Comparison of ENCODE assay signal across 32 cellular contexts in genomic region chr5:3218916-3219650, GRCh38.
"Had no signal": no experiment of that assay in that cellular context is flagged by ENCODE, and none has a peak within 500 bp of the region (broad histone marks: within the 10 kb centered on the region; RNA-seq: fewer than 3 reads in every experiment).

No MANE protein-coding gene starts in this region.

- H3K4me3 Mint-ChIP-seq: activated B cell treated with CpG ODN at 0.5 μM for 24 hours; activated CD4-positive, alpha-beta memory T cell treated with anti-CD3 and anti-CD28 coated beads for 36 hours; activated naive CD4-positive, alpha-beta T cell treated with anti-CD3 and anti-CD28 coated beads, Interleukin-2, amount 10 ng/mL, durations not matched to agents 7 days and 5 days; activated naive CD8-positive, alpha-beta T cell; activated naive CD8-positive, alpha-beta T cell treated with anti-CD3 and anti-CD28 coated beads, Interleukin-2, amount 50 U/mL, for 24 hours; brain had no signal

- H3K27ac ChIP-seq: KMS-11, PC-9, RWPE1, VCaP had no signal

- DNase-seq: activated B cell treated with CpG ODN at 0.5 μM for 24 hours; activated CD4-positive, alpha-beta memory T cell treated with anti-CD3 and anti-CD28 coated beads for 36 hours; activated CD4-positive, alpha-beta T cell treated with anti-CD3 and anti-CD28 coated beads for 4 hours; activated CD4-positive, alpha-beta T cell treated with anti-CD3 and anti-CD28 coated beads, Interleukin-2, amount 50 U/mL, for 1 hour; activated CD4-positive, CD25-positive, alpha-beta regulatory T cell treated with anti-CD3 and anti-CD28 coated beads, Interleukin-2, amount 50 U/mL, for 72 hours; activated CD8-positive, alpha-beta memory T cell treated with anti-CD3 and anti-CD28 coated beads, Interleukin-2, amount 50 U/mL, for 4 hours; activated effector memory CD4-positive, alpha-beta T cell treated with Interleukin-2 at 50 U/mL for 16 hours; activated naive CD4-positive, alpha-beta T cell treated with anti-CD3 and anti-CD28 coated beads, Interleukin-2, amount 10 ng/mL, durations not matched to agents 7 days and 5 days; activated naive CD8-positive, alpha-beta T cell treated with anti-CD3 and anti-CD28 coated beads, Interleukin-2, amount 50 U/mL, for 24 hours; activated T-cell treated with anti-CD3 and anti-CD28 coated beads, Interleukin-2, amount 50 U/mL, for 48 hours; anterior cingulate cortex; NCI-H1092 treated with DMSO at 0.1 percent for 48 hours; NCI-H1417; NCI-H146; NCI-H187; NCI-H2081; NCI-H345; NCI-H524 treated with DMSO at 0.1 percent for 48 hours; NK-92 treated with Interleukin-12 subunit alpha and Interleukin-12 subunit beta, amount 100 ng/mL, for 24 hours; PC-9; SW 1271; T-helper 1 cell; T-helper 2 cell; T-helper 9 cell had no signal

- ATAC-seq: activated naive CD8-positive, alpha-beta T cell treated with anti-CD3 and anti-CD28 coated beads, Interleukin-2, amount 50 U/mL, for 24 hours; Right ventricle myocardium inferior had no signal

- H3K27me3 Mint-ChIP-seq: activated B cell treated with CpG ODN at 0.5 μM for 24 hours; activated CD4-positive, alpha-beta memory T cell treated with anti-CD3 and anti-CD28 coated beads for 36 hours; activated naive CD4-positive, alpha-beta T cell treated with anti-CD3 and anti-CD28 coated beads, Interleukin-2, amount 10 ng/mL, durations not matched to agents 7 days and 5 days; activated naive CD8-positive, alpha-beta T cell; activated naive CD8-positive, alpha-beta T cell treated with anti-CD3 and anti-CD28 coated beads, Interleukin-2, amount 50 U/mL, for 24 hours had no signal

- FAIRE-seq: bronchial epithelial cell, RCC 7860 had no signal

- H3K4me2 ChIP-seq: KMS-11, PC-9 had no signal

- H3K4me3 ChIP-seq: PC-9 had no signal

- H3K36me3 Mint-ChIP-seq: activated CD4-positive, alpha-beta memory T cell treated with anti-CD3 and anti-CD28 coated beads for 36 hours; activated naive CD4-positive, alpha-beta T cell treated with anti-CD3 and anti-CD28 coated beads, Interleukin-2, amount 10 ng/mL, durations not matched to agents 7 days and 5 days; activated naive CD8-positive, alpha-beta T cell; brain had no signal

- H2AFZ ChIP-seq: PC-9 had no signal

- H3K9me3 Mint-ChIP-seq: activated B cell treated with CpG ODN at 0.5 μM for 24 hours; activated naive CD8-positive, alpha-beta T cell treated with anti-CD3 and anti-CD28 coated beads, Interleukin-2, amount 50 U/mL, for 24 hours had no signal

- H3K9ac ChIP-seq: KMS-11 had no signal

- H3K27ac Mint-ChIP-seq: activated B cell treated with CpG ODN at 0.5 μM for 24 hours; activated CD4-positive, alpha-beta memory T cell treated with anti-CD3 and anti-CD28 coated beads for 36 hours; activated naive CD4-positive, alpha-beta T cell treated with anti-CD3 and anti-CD28 coated beads, Interleukin-2, amount 10 ng/mL, durations not matched to agents 7 days and 5 days; activated naive CD8-positive, alpha-beta T cell; activated naive CD8-positive, alpha-beta T cell treated with anti-CD3 and anti-CD28 coated beads, Interleukin-2, amount 50 U/mL, for 24 hours; brain had no signal

- H3K4me1 Mint-ChIP-seq: activated B cell treated with CpG ODN at 0.5 μM for 24 hours; activated naive CD4-positive, alpha-beta T cell treated with anti-CD3 and anti-CD28 coated beads, Interleukin-2, amount 10 ng/mL, durations not matched to agents 7 days and 5 days; activated naive CD8-positive, alpha-beta T cell treated with anti-CD3 and anti-CD28 coated beads, Interleukin-2, amount 50 U/mL, for 24 hours; brain had no signal
